ENCODE assay signal across 19 cellular contexts in the genomic region with DNA sequence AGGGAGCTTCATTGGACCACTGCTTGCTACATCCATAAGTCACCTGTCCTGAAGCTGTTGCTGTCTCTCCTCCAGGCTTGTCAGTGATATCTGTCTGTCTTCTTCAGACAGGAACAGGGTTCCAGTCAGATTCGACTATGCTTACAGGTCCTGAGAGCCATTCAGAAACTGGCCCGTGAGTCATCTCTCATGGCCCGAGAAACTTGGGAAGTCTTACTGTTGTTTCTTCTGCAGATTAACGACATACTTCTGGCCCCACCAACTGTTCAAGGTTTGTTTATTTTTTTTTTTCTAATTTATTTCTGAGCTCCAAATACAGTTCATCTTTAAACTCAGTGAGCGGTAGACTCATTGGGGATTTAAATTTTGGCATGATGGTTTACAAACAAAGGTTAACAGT. TPM values are rescaled to one million over a fixed set of nuclear protein-coding genes. Genes with fewer than 3 reads are reported as not detected.
DNase-seq lines count a peak whose midpoint lies in the region; ATAC-seq, FAIRE-seq and TF ChIP-seq lines count a peak whose summit lies in the region.
"Had no signal": no experiment of that assay in that cellular context is flagged by ENCODE, and none has a peak within 500 bp of the region (broad histone marks: within the 10 kb centered on the region; RNA-seq: fewer than 3 reads in every experiment).

No MANE protein-coding gene starts in this region.

- H3K4me2 ChIP-seq in fibroblast of lung (ENCODE audit: extremely low read depth, insufficient read depth, low read length) = no peak overlapping the region

- H3K4me1 ChIP-seq in fibroblast of lung (ENCODE audit: control insufficient read depth, extremely low read depth, insufficient read depth, low read length) = no peaks in the 10 kb centered on the region

- no peaks in the 10 kb centered on the region for H3K27me3 ChIP-seq in fibroblast of lung (ENCODE audit: control insufficient read depth, insufficient read depth, low read length)

- H3K79me2 ChIP-seq in fibroblast of lung (ENCODE audit: control insufficient read depth, insufficient read depth, low read length) = no peaks in the 10 kb centered on the region

- no peak for TF ChIP-seq CTCF in fibroblast of lung (conservative IDR thresholded peaks at IDR 0.05 in 1 of 2, IDR thresholded peaks at IDR 0.05 in 1 of 2; ENCODE audit: low read depth in 1 of 2, low read length in 2 of 2)

- no peak overlapping the region for H3K9ac ChIP-seq in fibroblast of lung (ENCODE audit: insufficient read depth, low read length)

- peak; percentile 16 for FAIRE-seq in HTR-8/SVneo (lab: Jason Lieb, UNC)
- FAIRE-seq: H1 had no signal

- no peak for ATAC-seq in GM21825 (IDR thresholded peaks at IDR 0.05; ENCODE audit: unreplicated experiment)
- ATAC-seq: Right ventricle myocardium inferior had no signal

- H2AFZ ChIP-seq in fibroblast of lung (ENCODE audit: low read length) = no peak overlapping the region

- H3K36me3 ChIP-seq in fibroblast of lung (ENCODE audit: control insufficient read depth, insufficient read depth, low read length) = peaks cover 10% of the 10 kb centered on the region

- no peak overlapping the region for H3K27ac ChIP-seq in fibroblast of lung (ENCODE audit: insufficient read depth, low read length)

- no peak overlapping the region for H3K4me3 ChIP-seq in fibroblast of lung (replicated peaks in 1 of 4; ENCODE audit: control extremely low read depth in 1 of 4, insufficient read depth in 1 of 4, low read depth in 3 of 4, low read length in 4 of 4)

- DNase-seq in HTR-8/SVneo (ENCODE audit: insufficient read length, low spot score) = no peak
- DNase-seq in astrocyte of the hippocampus (ENCODE audit: low read depth, low spot score) = peak; percentile 56
- peak; percentile 12 to 52 for DNase-seq in fibroblast of lung (ENCODE audit: low read depth in 2 of 2)
- DNase-seq in hippocampal formation (lab: John Stamatoyannopoulos, UW) = no peak
- DNase-seq in kidney glomerular epithelial cell (lab: John Stamatoyannopoulos, UW) = no peak
- no peak for DNase-seq in C1 segment of cervical spinal cord (lab: John Stamatoyannopoulos, UW)
- DNase-seq: Calu3; CD4-positive, alpha-beta memory T cell; DMS153; GF-D8; Kasumi-1; NCI-H1105; NCI-H146; NCI-H2029; NCI-H226; NCI-H524 had no signal

- H4K20me1 ChIP-seq in fibroblast of lung (ENCODE audit: control insufficient read depth, extremely low read depth, insufficient read depth, low read length) = no peaks in the 10 kb centered on the region

- H3K9me3 ChIP-seq in fibroblast of lung (ENCODE audit: control insufficient read depth, insufficient read depth, low read depth, low read length) = no peaks in the 10 kb centered on the region

RNA-seq across cellular contexts. Expression of gene RALGAPB, which starts 24.6 kb away (rescaled TPM):
- total RNA-seq in fibroblast of lung = 22.1 and 31.4 TPM in 2 replicates
- polyA plus RNA-seq in fibroblast of lung = 15.6 and 19.5 TPM in 2 replicates
- polyA plus RNA-seq in fibroblast of lung (2012) = 12.7 and 15.4 TPM in 2 replicates
- 13.8 and 15.2 TPM in 2 replicates for polyA minus RNA-seq in fibroblast of lung (ENCODE audit: low replicate concordance)

Comparison
In these comparisons a context has a peak if more than half of its experiments do, and no peak if none do; other contexts are left out.
1. DNase-seq: peak in astrocyte of the hippocampus (single experiment) and fibroblast of lung (2 of 2); none in HTR-8/SVneo (single experiment), hippocampal formation (0 of 2), kidney glomerular epithelial cell (single experiment) and C1 segment of cervical spinal cord (0 of 14).